18 cellular contexts compared by ENCODE assay signal in the genomic region with DNA sequence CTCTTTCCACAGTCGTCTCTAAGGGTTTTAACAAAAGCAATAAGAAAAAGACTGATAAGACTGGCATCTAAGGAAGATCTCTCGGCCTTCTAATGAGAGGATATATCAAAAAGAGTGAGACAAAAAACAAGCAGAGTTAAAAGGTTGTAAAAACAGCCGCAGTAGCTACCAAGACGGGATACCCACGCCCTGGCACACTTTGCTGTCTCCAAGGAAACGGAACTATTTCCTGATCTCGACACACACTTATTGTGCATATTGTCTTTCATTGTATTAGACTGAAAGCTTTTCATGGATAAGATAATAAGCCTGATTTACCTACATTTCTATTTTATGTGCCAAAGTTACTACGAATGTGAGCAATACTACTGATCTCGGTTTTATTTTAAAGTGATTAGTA.
DNase-seq lines count a peak whose midpoint lies in the region; ATAC-seq, FAIRE-seq and TF ChIP-seq lines count a peak whose summit lies in the region.
"Had no signal": no experiment of that assay in that cellular context is flagged by ENCODE, and none has a peak within 500 bp of the region (broad histone marks: within the 10 kb centered on the region; RNA-seq: fewer than 3 reads in every experiment).

No MANE protein-coding gene starts in this region.

- peaks cover 4% of the 10 kb centered on the region for H3K4me1 Mint-ChIP-seq in endodermal cell
- H3K4me1 Mint-ChIP-seq: B cell had no signal

- no peak overlapping the region for H3K27ac Mint-ChIP-seq in endodermal cell
- H3K27ac Mint-ChIP-seq: B cell; CD8-positive, alpha-beta T cell had no signal

- TF ChIP-seq EP300 in A549 (IDR thresholded peaks at IDR 0.05) (no peak), sigmoid colon (IDR thresholded peaks at IDR 0.05) (no peak)

- H3K4me3 Mint-ChIP-seq in endodermal cell: no peak overlapping the region
- H3K4me3 Mint-ChIP-seq: B cell; CD8-positive, alpha-beta T cell had no signal

- H3K9me3 Mint-ChIP-seq in endodermal cell: peaks cover 13% of the 10 kb centered on the region
- H3K9me3 Mint-ChIP-seq: CD8-positive, alpha-beta T cell had no signal

- TF ChIP-seq RAD21 in A549 (conservative IDR thresholded peaks at IDR 0.05 in 1 of 2, IDR thresholded peaks at IDR 0.05 in 1 of 2): no peak

- H3K27me3 ChIP-seq in endodermal cell (ENCODE audit: control insufficient read depth, insufficient read depth, low read length, poor library complexity, severe bottlenecking): peaks cover 10% of the 10 kb centered on the region
- H3K27me3 ChIP-seq in sigmoid colon: no peaks in the 10 kb centered on the region

- FAIRE-seq in A549 (lab: Jason Lieb, UNC): peak; percentile 59
- FAIRE-seq: HepG2 had no signal

- no peak overlapping the region for H3K9ac ChIP-seq in endodermal cell (ENCODE audit: extremely low read depth, low read length, poor library complexity, severe bottlenecking)
- H3K9ac ChIP-seq: KMS-11 had no signal

- H3K9me3 ChIP-seq in A549: peaks cover 13% of the 10 kb centered on the region; the same call in 2 of the 3 replicates
- H3K9me3 ChIP-seq in HEK293 (ENCODE audit: control insufficient read depth, insufficient read depth, low read depth, low read length): peaks cover 2% of the 10 kb centered on the region
- H3K9me3 ChIP-seq in endodermal cell (ENCODE audit: control insufficient read depth, low read length): no peaks in the 10 kb centered on the region
- H3K9me3 ChIP-seq in sigmoid colon: no peaks in the 10 kb centered on the region

- H3K4me3 ChIP-seq in A549 (no peak overlapping the region; the same call in 2 of the 3 replicates), HEK293 (ENCODE audit: low read depth, low read length) (no peak overlapping the region), endodermal cell (ENCODE audit: low read length) (no peak overlapping the region), sigmoid colon (peak overlapping the region in 1 of 4 donors; percentile 39)

- TF ChIP-seq CTCF in A549 (IDR thresholded peaks at IDR 0.05) (no peak), HEK293 (tag by site-specific recombination; IDR thresholded peaks at IDR 0.05) (no peak), endodermal cell (conservative IDR thresholded peaks at IDR 0.05) (no peak), sigmoid colon (IDR thresholded peaks at IDR 0.05) (no peak)

- DNase-seq in A549 (ENCODE audit: low read depth in 1 of 2, low spot score in 1 of 2) (no peak), endodermal cell (no peak), sigmoid colon (no peak), inferior parietal cortex (ENCODE audit: extremely low spot score) (no peak)
- DNase-seq: ACHN; CD8-positive, alpha-beta T cell; GOT3; MM.1S; NCI-H1105; NCI-H1930; NCI-H226 had no signal

- intact Hi-C loops in sigmoid colon (cut with DNase I): no loop called here

- H3K4me1 ChIP-seq in A549 (no peaks in the 10 kb centered on the region), HEK293 (ENCODE audit: control insufficient read depth, insufficient read depth, low read length) (peaks cover 11% of the 10 kb centered on the region), endodermal cell (ENCODE audit: control insufficient read depth, insufficient read depth, low read length) (no peaks in the 10 kb centered on the region), sigmoid colon (peaks cover 3 to 24% (median 19%) of the 10 kb centered on the region in 4 donors)

- peaks cover 16% of the 10 kb centered on the region for H3K27me3 Mint-ChIP-seq in endodermal cell (ENCODE audit: insufficient read depth)

- no peak for TF ChIP-seq POLR2A in A549 (IDR thresholded peaks at IDR 0.05; ENCODE audit: low read length)
- no peak for TF ChIP-seq POLR2A in sigmoid colon (IDR thresholded peaks at IDR 0.05)

- no peaks in the 10 kb centered on the region for H3K36me3 ChIP-seq in HEK293 (ENCODE audit: control insufficient read depth in 2 of 2, insufficient read depth in 1 of 2, low read length in 2 of 2)
- no peaks in the 10 kb centered on the region for H3K36me3 ChIP-seq in endodermal cell (ENCODE audit: control insufficient read depth, insufficient read depth, low read length)
- no peaks in the 10 kb centered on the region for H3K36me3 ChIP-seq in sigmoid colon

- POLR2A ChIA-PET in A549 (lab: Yijun Ruan, JAX): no interaction called here
- POLR2A ChIA-PET in HEK293 (lab: Yijun Ruan, JAX): no interaction called here

- no peak overlapping the region for H3K27ac ChIP-seq in A549
- 0 out of 2 replicates have a peak overlapping the region, but pooled peaks have one; percentile 32 for H3K27ac ChIP-seq in HEK293 (ENCODE audit: extremely low read depth, low read depth, low read length)
- peak overlapping the region; percentile 53 for H3K27ac ChIP-seq in endodermal cell (ENCODE audit: low read depth, low read length)
- peak overlapping the region in 3 of 4 donors; percentile 72 to 79 (median 75) for H3K27ac ChIP-seq in sigmoid colon
- H3K27ac ChIP-seq: KMS-11 had no signal

- ATAC-seq in A549: no peak
- ATAC-seq in HG02840 (IDR thresholded peaks at IDR 0.05; ENCODE audit: low FRiP score, unreplicated experiment): no peak
- no peak for ATAC-seq in HG03460 (IDR thresholded peaks at IDR 0.05; ENCODE audit: unreplicated experiment)
- ATAC-seq: CD8-positive, alpha-beta T cell; HepG2; Panc1 had no signal

- peak overlapping the region; percentile 70 for H3K4me2 ChIP-seq in A549
- H3K4me2 ChIP-seq: KMS-11 had no signal

- CTCF ChIA-PET in A549 (lab: Yijun Ruan, JAX): interaction anchor here (1.3 kb wide), 1 partner anchor 21 kb away, joined by 3 read pairs; no protein-coding TSS in a partner anchor
- CTCF ChIA-PET in HEK293 (lab: Yijun Ruan, JAX): interaction anchor here (0.7 to 2.1 kb wide), 7 partner anchors 10 to 215 kb away, joined by 3 to 20 read pairs (median 3); no protein-coding TSS in a partner anchor

- H3K36me3 Mint-ChIP-seq in endodermal cell (ENCODE audit: low read depth): no peaks in the 10 kb centered on the region
- H3K36me3 Mint-ChIP-seq: CD8-positive, alpha-beta T cell had no signal

- 7% methylated on average over 9 of the region's 9 CpGs for WGBS in A549 (ENCODE audit: missing lambda C conversion rate)
- WGBS in endodermal cell (ENCODE audit: insufficient coverage in 1 of 2, insufficient read length in 1 of 2), 2 experiments: 91 to 96% methylated on average over 6 to 9 of the region's 9 CpGs
- 23 to 63% methylated on average over 9 of the region's 9 CpGs for WGBS in sigmoid colon, 2 donors

TF ChIP-seq in A549, 52 proteins besides CTCF, POLR2A, EP300 and RAD21:
- no peak for TF ChIP-seq TFCP2L1 (CRISPR knock-in tag; IDR thresholded peaks at IDR 0.05)
- no peak for TF ChIP-seq ZC3H11A (IDR thresholded peaks at IDR 0.05)
- no peak for TF ChIP-seq CEBPB (IDR thresholded peaks at IDR 0.05)
- no peak for TF ChIP-seq FOSB (CRISPR knock-in tag; IDR thresholded peaks at IDR 0.05)
- TF ChIP-seq JUNB (IDR thresholded peaks at IDR 0.05): no peak
- no peak for TF ChIP-seq POLR2AphosphoS2 (conservative IDR thresholded peaks at IDR 0.05; ENCODE audit: low read length)
- TF ChIP-seq RCOR1 (IDR thresholded peaks at IDR 0.05; ENCODE audit: low read depth, low read length): no peak
- no peak for TF ChIP-seq EHMT2 (IDR thresholded peaks at IDR 0.05; ENCODE audit: low read depth)
- TF ChIP-seq CBX2 (IDR thresholded peaks at IDR 0.05; ENCODE audit: borderline replicate concordance, low read depth): no peak
- no peak for TF ChIP-seq ZFP36 (IDR thresholded peaks at IDR 0.05; ENCODE audit: borderline replicate concordance, partially characterized antibody)
- TF ChIP-seq KDM5A (IDR thresholded peaks at IDR 0.05): no peak
- no peak for TF ChIP-seq MYC (IDR thresholded peaks at IDR 0.05; ENCODE audit: borderline replicate concordance, low read length)
- TF ChIP-seq HDAC2 (IDR thresholded peaks at IDR 0.05): no peak

TF ChIP-seq in HEK293, 187 proteins besides CTCF, POLR2A, EP300 and RAD21 (continues in another document):
- no peak for TF ChIP-seq ZFHX2 (tag by site-specific recombination; conservative IDR thresholded peaks at IDR 0.05)
- no peak for TF ChIP-seq YY1 (tag by site-specific recombination; IDR thresholded peaks at IDR 0.05)
- TF ChIP-seq WT1 (tag by site-specific recombination; IDR thresholded peaks at IDR 0.05): no peak
- TF ChIP-seq, protein P1, sequence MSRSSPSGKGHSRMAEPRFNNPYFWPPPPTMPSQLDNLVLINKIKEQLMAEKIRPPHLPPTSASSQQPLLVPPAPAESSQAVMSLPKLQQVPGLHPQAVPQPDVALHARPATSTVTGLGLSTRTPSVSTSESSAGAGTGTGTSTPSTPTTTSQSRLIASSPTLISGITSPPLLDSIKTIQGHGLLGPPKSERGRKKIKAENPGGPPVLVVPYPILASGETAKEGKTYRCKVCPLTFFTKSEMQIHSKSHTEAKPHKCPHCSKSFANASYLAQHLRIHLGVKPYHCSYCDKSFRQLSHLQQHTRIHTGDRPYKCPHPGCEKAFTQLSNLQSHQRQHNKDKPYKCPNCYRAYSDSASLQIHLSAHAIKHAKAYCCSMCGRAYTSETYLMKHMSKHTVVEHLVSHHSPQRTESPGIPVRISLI (tag by site-specific recombination; IDR thresholded peaks at IDR 0.05): no peak
- TF ChIP-seq ZNF423 (tag by site-specific recombination; IDR thresholded peaks at IDR 0.05): no peak
- no peak for TF ChIP-seq ZSCAN16 (tag by site-specific recombination; IDR thresholded peaks at IDR 0.05)
- TF ChIP-seq ZBTB17 (tag by site-specific recombination; IDR thresholded peaks at IDR 0.05): no peak
- no peak for TF ChIP-seq ZNF16 (tag by site-specific recombination; IDR thresholded peaks at IDR 0.05; ENCODE audit: low read depth)
- TF ChIP-seq ZNF19 (tag by site-specific recombination; IDR thresholded peaks at IDR 0.05; ENCODE audit: low read depth): no peak
- TF ChIP-seq, protein P2, sequence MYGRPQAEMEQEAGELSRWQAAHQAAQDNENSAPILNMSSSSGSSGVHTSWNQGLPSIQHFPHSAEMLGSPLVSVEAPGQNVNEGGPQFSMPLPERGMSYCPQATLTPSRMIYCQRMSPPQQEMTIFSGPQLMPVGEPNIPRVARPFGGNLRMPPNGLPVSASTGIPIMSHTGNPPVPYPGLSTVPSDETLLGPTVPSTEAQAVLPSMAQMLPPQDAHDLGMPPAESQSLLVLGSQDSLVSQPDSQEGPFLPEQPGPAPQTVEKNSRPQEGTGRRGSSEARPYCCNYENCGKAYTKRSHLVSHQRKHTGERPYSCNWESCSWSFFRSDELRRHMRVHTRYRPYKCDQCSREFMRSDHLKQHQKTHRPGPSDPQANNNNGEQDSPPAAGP (tag by site-specific recombination; IDR thresholded peaks at IDR 0.05): no peak
- TF ChIP-seq, protein P3, sequence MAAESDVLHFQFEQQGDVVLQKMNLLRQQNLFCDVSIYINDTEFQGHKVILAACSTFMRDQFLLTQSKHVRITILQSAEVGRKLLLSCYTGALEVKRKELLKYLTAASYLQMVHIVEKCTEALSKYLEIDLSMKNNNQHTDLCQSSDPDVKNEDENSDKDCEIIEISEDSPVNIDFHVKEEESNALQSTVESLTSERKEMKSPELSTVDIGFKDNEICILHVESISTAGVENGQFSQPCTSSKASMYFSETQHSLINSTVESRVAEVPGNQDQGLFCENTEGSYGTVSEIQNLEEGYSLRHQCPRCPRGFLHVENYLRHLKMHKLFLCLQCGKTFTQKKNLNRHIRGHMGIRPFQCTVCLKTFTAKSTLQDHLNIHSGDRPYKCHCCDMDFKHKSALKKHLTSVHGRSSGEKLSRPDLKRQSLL (tag by site-specific recombination; IDR thresholded peaks at IDR 0.05): no peak
- TF ChIP-seq ZIC2 (tag by site-specific recombination; IDR thresholded peaks at IDR 0.05): no peak

Comparison
In these comparisons a context has a peak if more than half of its experiments do, and no peak if none do; other contexts are left out.
1. H3K27ac ChIP-seq: peak in HEK293 (single experiment), endodermal cell (single experiment) and sigmoid colon (3 of 4); none in A549 (0 of 2).